1 cellular context compared by ENCODE assay signal in genomic region chr21:29306920-29307319, GRCh38.
TF ChIP-seq lines count a peak whose summit lies in the region.

No MANE protein-coding gene starts in this region.

TF ChIP-seq in GM23338, 12 proteins besides CTCF, POLR2A, EP300 and RAD21 (continued from another document):
- TF ChIP-seq ZNF462 (CRISPR knock-in tag; IDR thresholded peaks at IDR 0.05), result no peak
- TF ChIP-seq NANOG (IDR thresholded peaks at IDR 0.05; ENCODE audit: borderline replicate concordance), result no peak
- no peak for TF ChIP-seq EZH2phosphoT487 (IDR thresholded peaks at IDR 0.05; ENCODE audit: unreplicated experiment)
- no peak for TF ChIP-seq ZNF114 (CRISPR knock-in tag; IDR thresholded peaks at IDR 0.05)
TF ChIP-seq in GM23338: peak in this region for 0.
